In genomic region chr3:71391361-71391760, GRCh38 we compare ENCODE assay signal across 14 cellular contexts.
DNase-seq lines count a peak whose midpoint lies in the region; ATAC-seq and TF ChIP-seq lines count a peak whose summit lies in the region.
"Had no signal": no experiment of that assay in that cellular context is flagged by ENCODE, and none has a peak within 500 bp of the region (broad histone marks: within the 10 kb centered on the region; RNA-seq: fewer than 3 reads in every experiment).

No MANE protein-coding gene starts in this region.

- TF ChIP-seq CTCF in KMS-11 (conservative IDR thresholded peaks at IDR 0.05; ENCODE audit: low read depth, low read length) (no peak), osteocyte (IDR thresholded peaks at IDR 0.05) (no peak)

- H3K4me1 Mint-ChIP-seq in activated naive CD8-positive, alpha-beta T cell treated with anti-CD3 and anti-CD28 coated beads, Interleukin-2, amount 50 U/mL, for 24 hours, result peaks cover 85% of the 10 kb centered on the region
- H3K4me1 Mint-ChIP-seq in osteocyte (ENCODE audit: unreplicated experiment), result peaks cover 62% of the 10 kb centered on the region

- no peak overlapping the region for H3K9ac ChIP-seq in KMS-11

- DNase-seq in DMS 273 (lab: John Stamatoyannopoulos, UW; ENCODE audit: unreplicated experiment), result peak; percentile 60
- no peak for DNase-seq in DMS 273 treated with DMSO at 0.1 percent for 48 hours (lab: John Stamatoyannopoulos, UW)
- DNase-seq in activated naive CD8-positive, alpha-beta T cell treated with anti-CD3 and anti-CD28 coated beads, Interleukin-2, amount 50 U/mL, for 24 hours, result no peak
- no peak for DNase-seq in osteocyte (ENCODE audit: extremely low spot score, unreplicated experiment)
- no peak for DNase-seq in stimulated activated CD8-positive, alpha-beta memory T cell treated with anti-CD3 and anti-CD28 coated beads, Interleukin-4, amount 100 ng/mL, for 48 hours
- DNase-seq in glomerular visceral epithelial cell (ENCODE audit: extremely low spot score), result no peak
- DNase-seq: activated gamma-delta T cell, MG63, NCI-H446 treated with DMSO at 0.1 percent for 48 hours, retina, SHP77 treated with DMSO at 0.1 percent for 48 hours had no signal

- H3K4me3 ChIP-seq in KMS-11 (IDR thresholded peaks at IDR 0.05; ENCODE audit: insufficient read depth, low read depth, low read length), result no peak overlapping the region
- H3K4me3 ChIP-seq: MG63 had no signal

- H3K36me3 ChIP-seq in KMS-11 (ENCODE audit: insufficient read depth), result no peaks in the 10 kb centered on the region
- H3K36me3 ChIP-seq: MG63 had no signal

- peak overlapping the region; percentile 75 for H3K4me3 Mint-ChIP-seq in activated naive CD8-positive, alpha-beta T cell treated with anti-CD3 and anti-CD28 coated beads, Interleukin-2, amount 50 U/mL, for 24 hours
- H3K4me3 Mint-ChIP-seq in osteocyte (ENCODE audit: unreplicated experiment), result no peak overlapping the region

- no peaks in the 10 kb centered on the region for H3K27me3 ChIP-seq in KMS-11 (ENCODE audit: insufficient read depth, low read depth)
- H3K27me3 ChIP-seq: MG63 had no signal

- H4K20me1 ChIP-seq in KMS-11 (ENCODE audit: insufficient read depth), result no peaks in the 10 kb centered on the region

- no peaks in the 10 kb centered on the region for H3K79me2 ChIP-seq in KMS-11 (ENCODE audit: insufficient read depth, low read depth)

- H3K27ac Mint-ChIP-seq in activated naive CD8-positive, alpha-beta T cell treated with anti-CD3 and anti-CD28 coated beads, Interleukin-2, amount 50 U/mL, for 24 hours, result peak overlapping the region; percentile 99
- peak overlapping the region; percentile 73 for H3K27ac Mint-ChIP-seq in osteocyte (ENCODE audit: unreplicated experiment)

- H3K4me1 ChIP-seq in KMS-11 (ENCODE audit: low read depth, poor library complexity, severe bottlenecking), result peaks cover 44% of the 10 kb centered on the region

- H3K4me2 ChIP-seq in KMS-11, result peak overlapping the region; percentile 76; the same call in 1 of the 2 replicates

- no peak overlapping the region for H3K27ac ChIP-seq in KMS-11
- H3K27ac ChIP-seq: 22Rv1 had no signal

- H3K9me3 Mint-ChIP-seq in activated naive CD8-positive, alpha-beta T cell treated with anti-CD3 and anti-CD28 coated beads, Interleukin-2, amount 50 U/mL, for 24 hours, result peaks cover 9% of the 10 kb centered on the region
- H3K9me3 Mint-ChIP-seq in osteocyte (ENCODE audit: unreplicated experiment), result no peaks in the 10 kb centered on the region

- ATAC-seq in activated naive CD8-positive, alpha-beta T cell treated with anti-CD3 and anti-CD28 coated beads, Interleukin-2, amount 50 U/mL, for 24 hours, result no peak
- ATAC-seq in GM21576 (IDR thresholded peaks at IDR 0.05; ENCODE audit: unreplicated experiment), result no peak

- H3K36me3 Mint-ChIP-seq in activated naive CD8-positive, alpha-beta T cell treated with anti-CD3 and anti-CD28 coated beads, Interleukin-2, amount 50 U/mL, for 24 hours (ENCODE audit: low read depth), result peaks cover 5% of the 10 kb centered on the region
- peaks cover 5% of the 10 kb centered on the region for H3K36me3 Mint-ChIP-seq in osteocyte (ENCODE audit: unreplicated experiment)

- no peaks in the 10 kb centered on the region for H3K27me3 Mint-ChIP-seq in activated naive CD8-positive, alpha-beta T cell treated with anti-CD3 and anti-CD28 coated beads, Interleukin-2, amount 50 U/mL, for 24 hours
- no peaks in the 10 kb centered on the region for H3K27me3 Mint-ChIP-seq in osteocyte (ENCODE audit: unreplicated experiment)

- H2AFZ ChIP-seq in KMS-11 (ENCODE audit: low read depth), result no peak overlapping the region
